ENCODE assay signal across 25 cellular contexts in genomic region chr7:106653488-106653887, GRCh38.
"Had no signal": no experiment of that assay in that cellular context is flagged by ENCODE, and none has a peak within 500 bp of the region (broad histone marks: within the 10 kb centered on the region; RNA-seq: fewer than 3 reads in every experiment).

No MANE protein-coding gene starts in this region.

- H3K27ac ChIP-seq: neural progenitor cell, ovary, parathyroid adenoma, psoas muscle, right lobe of liver, sigmoid colon, stomach, thoracic aorta, thyroid gland, tibial nerve, upper lobe of left lung, vagina had no signal

- H3K4me1 ChIP-seq: parathyroid adenoma, psoas muscle had no signal

- DNase-seq: occipital lobe; ovary; posterior cingulate gyrus; psoas muscle; right cardiac atrium; right lobe of liver; sigmoid colon; small intestine; stimulated activated CD4-positive, alpha-beta T cell treated with anti-CD3 and anti-CD28 coated beads, Interleukin-15, amount 100 ng/mL, for 24 hours; stimulated activated CD4-positive, alpha-beta T cell treated with anti-CD3 and anti-CD28 coated beads, Interleukin-2, amount 100 ng/mL, for 24 hours; stimulated activated CD4-positive, alpha-beta T cell treated with anti-CD3 and anti-CD28 coated beads, Interleukin-2, amount 100 ng/mL, for 48 hours; stimulated activated CD4-positive, alpha-beta T cell treated with anti-CD3 and anti-CD28 coated beads, Interleukin-4, amount 100 ng/mL, for 24 hours; stimulated activated naive B cell treated with anti-CD40 and anti-IgM and Interleukin-4, amounts not matched to agents 10 μg/mL and 1 μg/mL and 100 μg/mL, for 72 hours; stimulated activated naive CD4-positive, alpha-beta T cell treated with Interleukin-2 at 50 U/mL for 16 hours; stomach; thyroid gland; trophoblast cell; upper lobe of left lung had no signal

- H3K36me3 ChIP-seq: neural progenitor cell, ovary, right lobe of liver, sigmoid colon, stomach, thoracic aorta, thyroid gland, tibial nerve, upper lobe of left lung, vagina had no signal

- FAIRE-seq: small intestine, urothelium cell line had no signal

- H3K9me3 ChIP-seq: ovary, psoas muscle, right lobe of liver, sigmoid colon, stomach, thoracic aorta, thyroid gland, tibial nerve, upper lobe of left lung, vagina had no signal

- H3K4me3 ChIP-seq: neural progenitor cell, ovary, psoas muscle, right lobe of liver, sigmoid colon, stomach, thoracic aorta, thyroid gland, tibial nerve, upper lobe of left lung, vagina had no signal

- H3K79me2 ChIP-seq: parathyroid adenoma had no signal

- H2AFZ ChIP-seq: neural progenitor cell, parathyroid adenoma had no signal

- H3K27me3 ChIP-seq: neural progenitor cell, ovary, right lobe of liver, sigmoid colon, stomach, thyroid gland, tibial nerve, upper lobe of left lung, vagina had no signal

- H3K4me2 ChIP-seq: neural progenitor cell had no signal

- H3K9ac ChIP-seq: neural progenitor cell, parathyroid adenoma had no signal

- ATAC-seq: psoas muscle; right cardiac atrium; right lobe of liver; stimulated activated effector memory CD8-positive, alpha-beta T cell treated with anti-CD3 and anti-CD28 coated beads, Interleukin-12 subunit alpha, Interleukin-12 subunit beta, amount 100 ng/mL, for 72 hours; stimulated activated naive B cell treated with anti-CD40 and anti-IgM and Interleukin-4, amounts not matched to agents 10 μg/mL and 1 μg/mL and 100 μg/mL, for 72 hours had no signal
